ENCODE assay signal across 16 cellular contexts in genomic region chr12:132466241-132467188, GRCh38.
DNase-seq lines count a peak whose midpoint lies in the region; ATAC-seq and TF ChIP-seq lines count a peak whose summit lies in the region.
"Had no signal": no experiment of that assay in that cellular context is flagged by ENCODE, and none has a peak within 500 bp of the region (broad histone marks: within the 10 kb centered on the region; RNA-seq: fewer than 3 reads in every experiment).

No MANE protein-coding gene starts in this region.

- peaks cover 36% of the 10 kb centered on the region for H3K4me1 Mint-ChIP-seq in memory B cell

- no peak overlapping the region for H3K9ac ChIP-seq in BLaER1

- H3K4me3 Mint-ChIP-seq in memory B cell, result no peak overlapping the region
- H3K4me3 Mint-ChIP-seq: effector memory CD8-positive, alpha-beta T cell; neural crest cell had no signal

- DNase-seq in amniotic epithelial cell (ENCODE audit: low read depth), result peak; percentile 46
- DNase-seq in memory B cell (ENCODE audit: low spot score in 2 of 2), result no peak
- no peak for DNase-seq in NCI-H69 (lab: John Stamatoyannopoulos, UW)
- no peak for DNase-seq in epidermal melanocyte (ENCODE audit: insufficient read length, low spot score)
- DNase-seq: AML-193; effector memory CD8-positive, alpha-beta T cell; GF-D8; KBM-7; MV-4-11; NCI-H2029 treated with DMSO at 0.1 percent for 48 hours had no signal

- H3K27me3 Mint-ChIP-seq in memory B cell, result no peaks in the 10 kb centered on the region

- H3K79me2 ChIP-seq in DOHH2 (ENCODE audit: control insufficient read depth, low read length), result no peaks in the 10 kb centered on the region

- H3K4me2 ChIP-seq in BLaER1 (peak overlapping the region; percentile 85), DOHH2 (ENCODE audit: low read length) (peak overlapping the region; percentile 59)

- H3K27me3 ChIP-seq in BLaER1 (no peaks in the 10 kb centered on the region), DOHH2 (ENCODE audit: control insufficient read depth, low read length) (no peaks in the 10 kb centered on the region)

- H3K27ac Mint-ChIP-seq in memory B cell, result peak overlapping the region; percentile 90
- H3K27ac Mint-ChIP-seq: activated naive CD4-positive, alpha-beta T cell treated with anti-CD3 and anti-CD28 coated beads, Interleukin-2, amount 50 U/mL, for 72 hours; effector memory CD8-positive, alpha-beta T cell had no signal

- peaks cover 13% of the 10 kb centered on the region; the same call in 1 of the 2 replicates for H4K20me1 ChIP-seq in BLaER1
- H4K20me1 ChIP-seq in DOHH2 (ENCODE audit: control insufficient read depth, insufficient read depth, low read depth, low read length), result no peaks in the 10 kb centered on the region

- peaks cover 4% of the 10 kb centered on the region for H3K9me3 Mint-ChIP-seq in memory B cell
- H3K9me3 Mint-ChIP-seq: activated naive CD4-positive, alpha-beta T cell treated with anti-CD3 and anti-CD28 coated beads, Interleukin-2, amount 50 U/mL, for 72 hours; effector memory CD8-positive, alpha-beta T cell; neural crest cell had no signal

- H3K4me3 ChIP-seq in BLaER1 (no peak overlapping the region), DOHH2 (ENCODE audit: low read length) (peak overlapping the region; percentile 46; the same call in 1 of the 2 replicates)

- H3K9me2 ChIP-seq in DOHH2 (replicated peaks; ENCODE audit: control insufficient read depth, low read length), result no peaks in the 10 kb centered on the region

- no peak for ATAC-seq in memory B cell (ENCODE audit: low read depth)
- ATAC-seq in GM19452 (IDR thresholded peaks at IDR 0.05; ENCODE audit: unreplicated experiment), result no peak
- ATAC-seq: activated naive CD4-positive, alpha-beta T cell treated with anti-CD3 and anti-CD28 coated beads, Interleukin-2, amount 50 U/mL, for 72 hours; effector memory CD8-positive, alpha-beta T cell; left lobe of liver had no signal

- H3K36me3 Mint-ChIP-seq in memory B cell, result peaks cover 2% of the 10 kb centered on the region
- H3K36me3 Mint-ChIP-seq: activated naive CD4-positive, alpha-beta T cell treated with anti-CD3 and anti-CD28 coated beads, Interleukin-2, amount 50 U/mL, for 72 hours had no signal

- peak overlapping the region; percentile 72 for H3K27ac ChIP-seq in BLaER1
- peak overlapping the region; percentile 100 for H3K27ac ChIP-seq in DOHH2 (ENCODE audit: low read depth, low read length)

- H3K4me1 ChIP-seq in BLaER1, result peaks cover 80% of the 10 kb centered on the region
- H3K4me1 ChIP-seq in DOHH2 (ENCODE audit: control insufficient read depth, low read length), result peaks cover 81% of the 10 kb centered on the region

- no peaks in the 10 kb centered on the region; the same call in 1 of the 2 replicates for H3K36me3 ChIP-seq in BLaER1
- peaks cover 2% of the 10 kb centered on the region; the same call in 1 of the 2 replicates for H3K36me3 ChIP-seq in DOHH2 (ENCODE audit: control insufficient read depth, low read length)

- H3F3A ChIP-seq in DOHH2 (ENCODE audit: control insufficient read depth, insufficient read depth), result peaks cover 36% of the 10 kb centered on the region

- no peak for TF ChIP-seq CTCF in DOHH2 (IDR thresholded peaks at IDR 0.05; ENCODE audit: low read depth, low read length, poor library complexity, severe bottlenecking)

- H3K9me3 ChIP-seq in BLaER1, result 0 out of 2 replicates have a peak, but pooled peaks cover 4% of the 10 kb centered on the region
- peaks cover 34% of the 10 kb centered on the region; the same call in 1 of the 2 replicates for H3K9me3 ChIP-seq in DOHH2 (ENCODE audit: control insufficient read depth, insufficient read depth, low read length)
